ENCODE assay signal across 17 cellular contexts in genomic region chr3:141391298-141392017, GRCh38. TPM values are rescaled to one million over a fixed set of nuclear protein-coding genes. Genes with fewer than 3 reads are reported as not detected.
A peak's percentile ranks its signal among the peaks of the same experiment; 100 is the strongest.
DNase-seq lines count a peak whose midpoint lies in the region; ATAC-seq, FAIRE-seq and TF ChIP-seq lines count a peak whose summit lies in the region.
"Had no signal": no experiment of that assay in that cellular context is flagged by ENCODE, and none has a peak within 500 bp of the region (broad histone marks: within the 10 kb centered on the region; RNA-seq: fewer than 3 reads in every experiment).

No MANE protein-coding gene starts in this region.

- H3K4me3 ChIP-seq in A549 (no peak overlapping the region), liver (ENCODE audit: low read depth in 1 of 3, low read length in 3 of 3) (no peak overlapping the region), prostate gland (no peak overlapping the region)
- H3K4me3 ChIP-seq: gastrocnemius medialis, tibial nerve had no signal

- H3K27me3 Mint-ChIP-seq in activated T-helper 17 cell treated with anti-CD3 and anti-CD28 coated beads, Interleukin-2, amount 50 U/mL, for 72 hours, result no peaks in the 10 kb centered on the region
- H3K27me3 Mint-ChIP-seq: T-helper 17 cell had no signal

- no peak for ATAC-seq in A549
- peak; percentile 38 for ATAC-seq in GM19035 (IDR thresholded peaks at IDR 0.05; ENCODE audit: unreplicated experiment)
- ATAC-seq in activated T-helper 17 cell treated with anti-CD3 and anti-CD28 coated beads, Interleukin-2, amount 50 U/mL, for 72 hours (replicated peaks), result peak; percentile 29
- ATAC-seq in HG02938 (IDR thresholded peaks at IDR 0.05; ENCODE audit: unreplicated experiment), result no peak
- ATAC-seq: gastrocnemius medialis, T-helper 17 cell had no signal

- H3K4me1 ChIP-seq in A549 (peaks cover 60% of the 10 kb centered on the region), liver (ENCODE audit: control insufficient read depth in 4 of 4, insufficient read depth in 4 of 4, low read length in 3 of 4) (peaks cover 2 to 10% (median 8%) of the 10 kb centered on the region in 4 donors), prostate gland (replicated peaks) (peaks cover 12% of the 10 kb centered on the region)

- intact Hi-C loops in prostate gland (cut with DNase I), result no loop called here

- no peak for TF ChIP-seq POLR2A in A549 (IDR thresholded peaks at IDR 0.05; ENCODE audit: low read length)
- TF ChIP-seq POLR2A in prostate gland (IDR thresholded peaks at IDR 0.05), result no peak

- H3K9ac ChIP-seq in liver (ENCODE audit: low read depth in 1 of 2, low read length in 2 of 2), result no peak overlapping the region

- FAIRE-seq in A549 (lab: Jason Lieb, UNC), result no peak
- FAIRE-seq: islet of Langerhans had no signal

- 0 out of 3 replicates have a peak overlapping the region, but pooled peaks have one; percentile 10 for H3K4me2 ChIP-seq in A549

- TF ChIP-seq CTCF in A549 (IDR thresholded peaks at IDR 0.05) (no peak), liver (IDR thresholded peaks at IDR 0.05; ENCODE audit: low read depth, low read length, missing input control) (no peak), prostate gland (IDR thresholded peaks at IDR 0.05) (no peak)

- H3K27me3 ChIP-seq in liver (ENCODE audit: control insufficient read depth in 4 of 4, insufficient read depth in 4 of 4, low read length in 3 of 4), result no peaks in the 10 kb centered on the region
- no peaks in the 10 kb centered on the region for H3K27me3 ChIP-seq in prostate gland (replicated peaks; ENCODE audit: insufficient read depth)
- H3K27me3 ChIP-seq: brain microvascular endothelial cell, gastrocnemius medialis, tibial nerve had no signal

- peak overlapping the region; percentile 40 for H3K4me3 Mint-ChIP-seq in activated T-helper 17 cell treated with anti-CD3 and anti-CD28 coated beads, Interleukin-2, amount 50 U/mL, for 72 hours

- H3K36me3 ChIP-seq in liver (ENCODE audit: control insufficient read depth in 4 of 4, insufficient read depth in 3 of 4, low read depth in 1 of 4, low read length in 3 of 4) (peaks cover 0 to under 1% (median 0%) of the 10 kb centered on the region in 4 donors), prostate gland (no peaks in the 10 kb centered on the region)

- no peak for TF ChIP-seq EP300 in A549 (IDR thresholded peaks at IDR 0.05)

- CTCF ChIA-PET in A549 (lab: Yijun Ruan, JAX), result interaction anchor here (1.6 to 1.7 kb wide), 2 partner anchors 31 to 61 kb away, joined by 5 to 6 read pairs; no protein-coding TSS in a partner anchor

- peaks cover 3% of the 10 kb centered on the region for H3K9me3 Mint-ChIP-seq in activated T-helper 17 cell treated with anti-CD3 and anti-CD28 coated beads, Interleukin-2, amount 50 U/mL, for 72 hours

- H3K9me3 ChIP-seq in A549 (peaks cover 7% of the 10 kb centered on the region), liver (ENCODE audit: control insufficient read depth in 4 of 4, low read length in 3 of 4) (peaks cover 0 to under 1% (median 0%) of the 10 kb centered on the region in 4 donors), prostate gland (no peaks in the 10 kb centered on the region)
- H3K9me3 ChIP-seq: gastrocnemius medialis had no signal

- peak overlapping the region; percentile 30 to 74; a peak in 5 of 6 replicates for H3K27ac ChIP-seq in A549
- H3K27ac ChIP-seq in liver (ENCODE audit: low read depth in 1 of 2, low read length in 2 of 2), result no peak overlapping the region
- H3K27ac ChIP-seq in prostate gland, result peak overlapping the region in 1 of 2 donors; percentile 65
- H3K27ac ChIP-seq: brain microvascular endothelial cell, gastrocnemius medialis had no signal

- POLR2A ChIA-PET in A549 (lab: Yijun Ruan, JAX), result no interaction called here

- 95% methylated on average over 4 of the region's 4 CpGs for WGBS in A549 (ENCODE audit: missing lambda C conversion rate)
- 74% methylated on average over 4 of the region's 4 CpGs for WGBS in liver
- 90% methylated on average over 4 of the region's 4 CpGs for WGBS in prostate gland

- peaks cover 11% of the 10 kb centered on the region for H3K36me3 Mint-ChIP-seq in activated T-helper 17 cell treated with anti-CD3 and anti-CD28 coated beads, Interleukin-2, amount 50 U/mL, for 72 hours (ENCODE audit: low read depth)

- no peak overlapping the region for H3K27ac Mint-ChIP-seq in activated T-helper 17 cell treated with anti-CD3 and anti-CD28 coated beads, Interleukin-2, amount 50 U/mL, for 72 hours

- DNase-seq in A549 (ENCODE audit: low read depth in 1 of 2, low spot score in 1 of 2) (no peak), prostate gland (ENCODE audit: low spot score) (no peak), NCI-H1092 (lab: John Stamatoyannopoulos, UW) (no peak), NCI-H1105 (lab: John Stamatoyannopoulos, UW) (no peak)
- DNase-seq: activated CD4-positive, alpha-beta T cell treated with anti-CD3 and anti-CD28 coated beads for 48 hours; activated gamma-delta T cell; brain microvascular endothelial cell; gastrocnemius medialis; KBM-7; NCI-H1694; T-helper 17 cell had no signal

- TF ChIP-seq RAD21 in A549 (conservative IDR thresholded peaks at IDR 0.05 in 1 of 2, IDR thresholded peaks at IDR 0.05 in 1 of 2), result no peak
- no peak for TF ChIP-seq RAD21 in liver (IDR thresholded peaks at IDR 0.05)

- peaks cover 14% of the 10 kb centered on the region for H3K4me1 Mint-ChIP-seq in activated T-helper 17 cell treated with anti-CD3 and anti-CD28 coated beads, Interleukin-2, amount 50 U/mL, for 72 hours

TF ChIP-seq in A549, 52 proteins besides CTCF, POLR2A, EP300 and RAD21 (continues in another document):
- TF ChIP-seq E2F6 (IDR thresholded peaks at IDR 0.05; ENCODE audit: borderline replicate concordance, low read depth) (no peak), ZC3H11A (IDR thresholded peaks at IDR 0.05) (no peak), FOSL2 (IDR thresholded peaks at IDR 0.05) (no peak), FOSL2 (CRISPR knock-in tag; IDR thresholded peaks at IDR 0.05) (no peak), CHD4 (IDR thresholded peaks at IDR 0.05; ENCODE audit: borderline replicate concordance) (no peak), HOXB5 (CRISPR knock-in tag; IDR thresholded peaks at IDR 0.05) (no peak), USF2 (IDR thresholded peaks at IDR 0.05) (no peak), RFX5 (IDR thresholded peaks at IDR 0.05) (no peak), NFE2L2 (conservative IDR thresholded peaks at IDR 0.05; ENCODE audit: low read length) (no peak)

TF ChIP-seq in liver, 16 proteins besides CTCF, POLR2A, EP300 and RAD21:
- TF ChIP-seq YY1 (IDR thresholded peaks at IDR 0.05), result no peak
- TF ChIP-seq RXRA (IDR thresholded peaks at IDR 0.05), result peak; percentile 10 to 61
- TF ChIP-seq REST (IDR thresholded peaks at IDR 0.05), result no peak
TF ChIP-seq in liver: peak in this region for 1.

RNA-seq across cellular contexts. Expression of gene ZBTB38, which starts 23.2 kb away (rescaled TPM):
- polyA plus RNA-seq in A549 (2011; rRNA removed) (110 and 141 TPM in 2 replicates), A549 (2017; fragmentation: RNase III; extraction: RNeasy Plus Mini Kit Qiagen cat#74134 plus additional on column Dnase treatment) (70.5 to 80.7 TPM (median 72.0 TPM) in 3 replicates), liver (10 to 100 TPM in 1 of 2 donors, 1 to 10 TPM in 1; 9.5 to 19.2 TPM)
- polyA plus RNA-seq in A549 (2012; cell fraction: cytosol; rRNA removed), result 17.2 and 20.9 TPM in 2 replicates
- 16.5 and 23.0 TPM in 2 replicates for polyA plus RNA-seq in A549 (2012; cell fraction: nucleus; rRNA removed)
- polyA minus RNA-seq in A549 (2011; rRNA and poly(A)+ RNA removed), result 205 and 220 TPM in 2 replicates
- 10 to 100 TPM; 33.3 to 45.6 TPM for total RNA-seq in activated T-helper 17 cell treated with anti-CD3 and anti-CD28 coated beads, Interleukin-2, amount 50 U/mL, for 72 hours
- total RNA-seq in liver (10 to 100 TPM; 19.8 to 57.3 TPM), prostate gland (100 to 1,000 TPM; 151 to 169 TPM)

Comparison
In these comparisons a context has a peak if more than half of its experiments do, and no peak if none do; other contexts are left out.
1. ATAC-seq: peak in GM19035 (single experiment) and activated T-helper 17 cell treated with anti-CD3 and anti-CD28 coated beads, Interleukin-2, amount 50 U/mL, for 72 hours (single experiment); none in A549 (0 of 2) and HG02938 (single experiment).
2. H3K27ac ChIP-seq: peak in A549 (2 of 2); none in liver (0 of 2).